Comparison of ENCODE assay signal across 14 cellular contexts in the genomic region with DNA sequence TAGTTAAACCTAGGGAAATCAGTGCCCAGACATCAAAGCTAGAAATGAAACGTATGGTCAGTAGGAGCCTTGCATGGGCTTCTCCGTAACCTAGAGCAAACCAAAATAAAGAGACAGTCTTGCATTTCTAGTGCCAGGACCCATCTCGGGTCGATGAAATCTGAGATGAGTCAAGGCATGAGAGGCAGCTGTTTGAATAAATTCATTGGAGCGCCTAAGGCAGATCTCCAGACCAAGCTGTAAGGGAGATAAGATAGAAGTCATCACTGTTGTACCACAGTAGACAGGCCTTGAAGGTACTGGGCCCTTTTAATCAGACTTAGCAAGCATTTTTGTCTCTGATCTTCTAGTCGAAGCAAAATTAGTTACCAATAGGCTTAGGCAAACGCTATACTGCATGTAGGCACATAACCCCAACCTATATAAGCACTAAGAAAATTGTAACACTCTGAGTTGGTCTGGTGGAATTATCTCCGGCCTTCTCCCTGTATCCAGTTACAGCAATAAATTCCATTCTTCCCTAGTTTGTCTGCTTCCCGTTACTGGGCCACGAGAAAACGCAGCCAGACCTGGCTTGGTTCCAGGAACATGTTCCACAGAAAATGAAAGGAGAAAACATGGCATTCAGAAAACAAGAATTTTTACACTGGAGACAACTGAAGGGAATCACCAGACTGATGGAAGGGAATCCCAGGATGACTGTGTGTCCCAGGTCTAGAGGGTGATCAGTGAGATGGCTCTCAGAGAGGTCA. TPM values are rescaled to one million over a fixed set of nuclear protein-coding genes. Genes with fewer than 3 reads are reported as not detected.
DNase-seq lines count a peak whose midpoint lies in the region; ATAC-seq, FAIRE-seq and TF ChIP-seq lines count a peak whose summit lies in the region.
"Had no signal": no experiment of that assay in that cellular context is flagged by ENCODE, and none has a peak within 500 bp of the region (broad histone marks: within the 10 kb centered on the region; RNA-seq: fewer than 3 reads in every experiment).

No MANE protein-coding gene starts in this region.

- H3K9me3 ChIP-seq in astrocyte (ENCODE audit: insufficient read depth, low read depth, low read length), result no peaks in the 10 kb centered on the region
- H3K9me3 ChIP-seq in skeletal muscle tissue (ENCODE audit: control insufficient read depth in 3 of 3, low read length in 3 of 3), result no peaks in the 10 kb centered on the region
- H3K9me3 ChIP-seq: SJSA1 had no signal

- no peaks in the 10 kb centered on the region for H3K27me3 ChIP-seq in astrocyte (ENCODE audit: insufficient read depth, low read length)
- no peaks in the 10 kb centered on the region for H3K27me3 ChIP-seq in skeletal muscle tissue (ENCODE audit: control insufficient read depth in 3 of 3, insufficient read depth in 3 of 3, low read length in 3 of 3)
- H3K27me3 ChIP-seq: SJSA1 had no signal

- H3K9ac ChIP-seq in astrocyte (ENCODE audit: low read length), result no peak overlapping the region
- H3K9ac ChIP-seq in skeletal muscle tissue (ENCODE audit: low read depth in 1 of 3, low read length in 3 of 3), result peak overlapping the region in 2 of 3 donors; percentile 14 to 54

- no peak overlapping the region for H3K4me3 Mint-ChIP-seq in astrocyte (ENCODE audit: unreplicated experiment)
- H3K4me3 Mint-ChIP-seq in stimulated activated naive B cell treated with anti-CD40 and anti-IgM and Interleukin-4, amounts not matched to agents 10 μg/mL and 1 μg/mL and 100 μg/mL, for 72 hours, result no peak overlapping the region

- H4K20me1 ChIP-seq in astrocyte (ENCODE audit: insufficient read depth, low read length), result no peaks in the 10 kb centered on the region

- no peaks in the 10 kb centered on the region for H3K9me3 Mint-ChIP-seq in astrocyte (ENCODE audit: unreplicated experiment)
- peaks cover 5 to 15% of the 10 kb centered on the region in 2 donors for H3K9me3 Mint-ChIP-seq in stimulated activated naive B cell treated with anti-CD40 and anti-IgM and Interleukin-4, amounts not matched to agents 10 μg/mL and 1 μg/mL and 100 μg/mL, for 72 hours

- H3K27ac Mint-ChIP-seq in astrocyte (ENCODE audit: unreplicated experiment), result peak overlapping the region; percentile 74
- H3K27ac Mint-ChIP-seq in stimulated activated naive B cell treated with anti-CD40 and anti-IgM and Interleukin-4, amounts not matched to agents 10 μg/mL and 1 μg/mL and 100 μg/mL, for 72 hours, result no peak overlapping the region

- DNase-seq in GM03348 (ENCODE audit: low spot score) (peak; percentile 34), astrocyte (ENCODE audit: low read depth) (peak; percentile 25), iris pigment epithelial cell (ENCODE audit: low read depth) (peak; percentile 75), ecto neural progenitor cell (ENCODE audit: low spot score) (no peak)
- DNase-seq in stimulated activated naive B cell treated with anti-CD40 and anti-IgM and Interleukin-4, amounts not matched to agents 10 μg/mL and 1 μg/mL and 100 μg/mL, for 72 hours, result no peak
- DNase-seq: DMS53, NCI-H1105 had no signal

- FAIRE-seq in astrocyte (lab: Jason Lieb, UNC), result no peak
- FAIRE-seq: colon, GM19239, islet of Langerhans had no signal

- H3K79me2 ChIP-seq in astrocyte (ENCODE audit: insufficient read depth, low read length), result no peaks in the 10 kb centered on the region

- no peak for TF ChIP-seq CTCF in astrocyte (IDR thresholded peaks at IDR 0.05; ENCODE audit: insufficient read depth, low read depth, low read length)

- H3K4me3 ChIP-seq in astrocyte (ENCODE audit: insufficient read depth, low read depth, low read length), result no peak overlapping the region
- H3K4me3 ChIP-seq in skeletal muscle tissue (ENCODE audit: low read length in 3 of 3), result peak overlapping the region in 2 of 3 donors; percentile 7 to 44
- H3K4me3 ChIP-seq: SJSA1 had no signal

- H3K4me1 ChIP-seq in astrocyte (ENCODE audit: insufficient read depth, low read length) (no peaks in the 10 kb centered on the region), skeletal muscle tissue (ENCODE audit: control insufficient read depth in 3 of 3, insufficient read depth in 3 of 3, low read length in 3 of 3) (peaks cover 13 to 46% (median 27%) of the 10 kb centered on the region in 3 donors)
- H3K4me1 ChIP-seq: SJSA1 had no signal

- no peaks in the 10 kb centered on the region for H3K27me3 Mint-ChIP-seq in astrocyte (ENCODE audit: low read depth, unreplicated experiment)
- H3K27me3 Mint-ChIP-seq in stimulated activated naive B cell treated with anti-CD40 and anti-IgM and Interleukin-4, amounts not matched to agents 10 μg/mL and 1 μg/mL and 100 μg/mL, for 72 hours, result peaks cover 4 to 9% of the 10 kb centered on the region in 2 donors

- no peaks in the 10 kb centered on the region for H3K36me3 ChIP-seq in astrocyte (ENCODE audit: insufficient read depth, low read length)
- no peaks in the 10 kb centered on the region for H3K36me3 ChIP-seq in skeletal muscle tissue (ENCODE audit: control insufficient read depth in 3 of 3, insufficient read depth in 3 of 3, low read length in 3 of 3)
- H3K36me3 ChIP-seq: SJSA1 had no signal

- no peak overlapping the region for H3K4me2 ChIP-seq in astrocyte (ENCODE audit: low read length)

- H3K27ac ChIP-seq in astrocyte (ENCODE audit: low read depth, low read length) (no peak overlapping the region), skeletal muscle tissue (ENCODE audit: low read depth, low read length) (peak overlapping the region; percentile 62)
- H3K27ac ChIP-seq: SJSA1 had no signal

- H3K36me3 Mint-ChIP-seq in astrocyte (ENCODE audit: low read depth, unreplicated experiment), result peaks cover 2% of the 10 kb centered on the region
- peaks cover 0 to 2% of the 10 kb centered on the region in 2 donors for H3K36me3 Mint-ChIP-seq in stimulated activated naive B cell treated with anti-CD40 and anti-IgM and Interleukin-4, amounts not matched to agents 10 μg/mL and 1 μg/mL and 100 μg/mL, for 72 hours

- no peak overlapping the region for H2AFZ ChIP-seq in astrocyte (ENCODE audit: low read depth, low read length)

- H3K4me1 Mint-ChIP-seq in astrocyte (ENCODE audit: low read depth, unreplicated experiment), result peaks cover 9% of the 10 kb centered on the region
- no peaks in the 10 kb centered on the region for H3K4me1 Mint-ChIP-seq in stimulated activated naive B cell treated with anti-CD40 and anti-IgM and Interleukin-4, amounts not matched to agents 10 μg/mL and 1 μg/mL and 100 μg/mL, for 72 hours

- no peak for ATAC-seq in GM19467 (IDR thresholded peaks at IDR 0.05; ENCODE audit: unreplicated experiment)
- no peak for ATAC-seq in stimulated activated naive B cell treated with anti-CD40 and anti-IgM and Interleukin-4, amounts not matched to agents 10 μg/mL and 1 μg/mL and 100 μg/mL, for 72 hours (replicated peaks)
- ATAC-seq in HG03097 (IDR thresholded peaks at IDR 0.05; ENCODE audit: low FRiP score, unreplicated experiment), result no peak

RNA-seq across cellular contexts. Expression of a gene that starts 21.1 kb away (rescaled TPM):
- total RNA-seq in astrocyte (100 and 102 TPM in 2 replicates), skeletal muscle tissue (39.7 TPM)

Comparison
In these comparisons a context has a peak if more than half of its experiments do, and no peak if none do; other contexts are left out.
1. DNase-seq: peak in GM03348 (single experiment), astrocyte (single experiment) and iris pigment epithelial cell (single experiment); none in ecto neural progenitor cell (single experiment) and stimulated activated naive B cell treated with anti-CD40 and anti-IgM and Interleukin-4, amounts not matched to agents 10 μg/mL and 1 μg/mL and 100 μg/mL, for 72 hours (single experiment).